In the genomic region with DNA sequence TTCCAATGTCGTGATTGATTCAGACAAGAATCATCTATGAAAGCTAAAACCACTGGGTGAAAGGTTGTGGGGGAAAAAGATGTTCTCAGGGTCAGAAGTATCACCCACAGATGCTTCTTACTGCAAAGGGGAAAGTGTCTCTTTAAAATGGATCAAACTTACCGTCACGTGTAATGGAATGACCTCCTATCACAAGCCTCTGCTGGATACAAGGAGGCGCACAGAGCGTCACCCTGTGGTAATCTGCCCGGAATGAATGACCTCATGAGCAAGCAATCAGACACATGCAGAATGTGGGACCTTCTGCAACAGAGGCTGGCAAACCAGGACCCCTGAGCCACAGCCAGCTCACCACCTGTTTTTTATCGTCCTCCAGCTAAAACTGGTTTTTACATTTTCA, we compare ENCODE assay signal across 13 cellular contexts. TPM values are rescaled to one million over a fixed set of nuclear protein-coding genes. Genes with fewer than 3 reads are reported as not detected.
DNase-seq lines count a peak whose midpoint lies in the region; ATAC-seq and TF ChIP-seq lines count a peak whose summit lies in the region.
"Had no signal": no experiment of that assay in that cellular context is flagged by ENCODE, and none has a peak within 500 bp of the region (broad histone marks: within the 10 kb centered on the region; RNA-seq: fewer than 3 reads in every experiment).

No MANE protein-coding gene starts in this region.

- H3K27ac ChIP-seq in fibroblast of lung (ENCODE audit: insufficient read depth, low read length), result no peak overlapping the region
- H3K27ac ChIP-seq: dorsolateral prefrontal cortex had no signal

- no peaks in the 10 kb centered on the region for H3K4me1 ChIP-seq in fibroblast of lung (ENCODE audit: control insufficient read depth, extremely low read depth, insufficient read depth, low read length)

- no peaks in the 10 kb centered on the region for H3K27me3 ChIP-seq in fibroblast of lung (ENCODE audit: control insufficient read depth, insufficient read depth, low read length)

- TF ChIP-seq CTCF in fibroblast of lung (conservative IDR thresholded peaks at IDR 0.05 in 1 of 2, IDR thresholded peaks at IDR 0.05 in 1 of 2; ENCODE audit: low read depth in 1 of 2, low read length in 2 of 2), result no peak

- H2AFZ ChIP-seq in fibroblast of lung (ENCODE audit: low read length), result no peak overlapping the region

- no peak overlapping the region for H3K9ac ChIP-seq in fibroblast of lung (ENCODE audit: insufficient read depth, low read length)

- no peaks in the 10 kb centered on the region for H3K79me2 ChIP-seq in fibroblast of lung (ENCODE audit: control insufficient read depth, insufficient read depth, low read length)

- intact Hi-C loops in posterior vena cava (cut with DNase I), result no loop called here

- DNase-seq in GM03348 (ENCODE audit: low spot score) (peak; percentile 80), OCI-M1 (lab: John Stamatoyannopoulos, UW) (peak; percentile 61), fibroblast of lung (ENCODE audit: low read depth in 2 of 2) (peak; percentile 77 to 79), posterior vena cava (ENCODE audit: low spot score) (peak; percentile 90), NCI-H1436 (lab: John Stamatoyannopoulos, UW) (no peak)
- DNase-seq: activated effector memory CD4-positive, alpha-beta T cell treated with Interleukin-2 at 50 U/mL for 16 hours; dorsolateral prefrontal cortex; NCI-H1048; RPMI8226 had no signal

- H3K4me3 ChIP-seq in fibroblast of lung (replicated peaks in 1 of 4; ENCODE audit: control extremely low read depth in 1 of 4, insufficient read depth in 1 of 4, low read depth in 3 of 4, low read length in 4 of 4), result no peak overlapping the region
- H3K4me3 ChIP-seq: dorsolateral prefrontal cortex had no signal

- peak overlapping the region; percentile 5 for H3K4me2 ChIP-seq in fibroblast of lung (ENCODE audit: extremely low read depth, insufficient read depth, low read length)

- no peaks in the 10 kb centered on the region for H3K9me3 ChIP-seq in fibroblast of lung (ENCODE audit: control insufficient read depth, insufficient read depth, low read depth, low read length)

- H3K36me3 ChIP-seq in fibroblast of lung (ENCODE audit: control insufficient read depth, insufficient read depth, low read length), result no peaks in the 10 kb centered on the region

- no peaks in the 10 kb centered on the region for H4K20me1 ChIP-seq in fibroblast of lung (ENCODE audit: control insufficient read depth, extremely low read depth, insufficient read depth, low read length)

- ATAC-seq in HG02588 (IDR thresholded peaks at IDR 0.05; ENCODE audit: unreplicated experiment) (no peak), HG03175 (IDR thresholded peaks at IDR 0.05; ENCODE audit: unreplicated experiment) (no peak), GM21367 (IDR thresholded peaks at IDR 0.05; ENCODE audit: unreplicated experiment) (no peak)

RNA-seq across cellular contexts. Expression of gene WIPF3, which starts 33.0 kb away (rescaled TPM):
- under 0.01 and 0.33 TPM in 2 replicates for total RNA-seq in fibroblast of lung
- polyA plus RNA-seq in fibroblast of lung, result 0.02 TPM in 1 of 2 replicates, not detected in the other
- 0.08 TPM in 1 of 2 replicates, not detected in the other for polyA plus RNA-seq in fibroblast of lung (2012)
- not detected in 2 replicates for polyA minus RNA-seq in fibroblast of lung (ENCODE audit: low replicate concordance)
- total RNA-seq in posterior vena cava, result 10 to 100 TPM; 20.8 to 21.4 TPM
- total RNA-seq: osteocyte had no signal

Comparison
In these comparisons a context has a peak if more than half of its experiments do, and no peak if none do; other contexts are left out.
1. RNA of gene WIPF3, which starts 33.0 kb away (total RNA-seq): 20.8 to 21.4 TPM in posterior vena cava; under 0.01 to 0.33 TPM in fibroblast of lung; every median in the first group is over 10 times any median in the second.